ENCODE assay signal across 19 cellular contexts in the genomic region with DNA sequence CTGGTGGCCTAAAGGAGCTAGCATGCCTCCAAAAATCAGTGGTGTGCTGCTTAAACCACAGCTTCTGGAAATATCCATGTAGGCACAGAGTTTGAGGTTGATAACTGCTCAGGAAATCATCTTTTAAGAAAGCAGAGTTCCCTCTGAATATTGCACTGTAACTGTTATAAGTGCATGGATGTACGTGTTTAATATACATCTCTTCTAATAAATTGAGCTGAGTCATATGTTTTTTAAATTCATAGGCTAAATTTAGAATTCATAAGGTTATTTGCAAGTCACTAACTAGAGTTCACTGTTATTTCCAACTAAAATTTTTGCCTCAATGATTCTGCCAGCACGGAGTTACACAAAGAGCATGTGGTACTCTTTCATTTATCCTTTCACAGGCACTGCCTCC.
DNase-seq lines count a peak whose midpoint lies in the region; ATAC-seq and TF ChIP-seq lines count a peak whose summit lies in the region.
"Had no signal": no experiment of that assay in that cellular context is flagged by ENCODE, and none has a peak within 500 bp of the region (broad histone marks: within the 10 kb centered on the region; RNA-seq: fewer than 3 reads in every experiment).

No MANE protein-coding gene starts in this region.

- H3K27ac Mint-ChIP-seq in activated CD8-positive, alpha-beta T cell treated with anti-CD3 and anti-CD28 coated beads, Interleukin-2, amount 10 ng/mL, durations not matched to agents 7 days and 5 days, result no peak overlapping the region

- no peaks in the 10 kb centered on the region for H3K4me1 Mint-ChIP-seq in activated CD8-positive, alpha-beta T cell treated with anti-CD3 and anti-CD28 coated beads, Interleukin-2, amount 10 ng/mL, durations not matched to agents 7 days and 5 days (ENCODE audit: low read depth)

- DNase-seq in EH (ENCODE audit: low read depth), result peak; percentile 24
- peak; percentile 26 for DNase-seq in SK-N-MC (ENCODE audit: low read depth, low spot score)
- DNase-seq in fibroblast of gingiva (ENCODE audit: low read depth), result peak; percentile 9
- no peak for DNase-seq in NCI-H2081 treated with DMSO at 0.1 percent for 48 hours (lab: John Stamatoyannopoulos, UW)
- no peak for DNase-seq in activated CD8-positive, alpha-beta T cell treated with anti-CD3 and anti-CD28 coated beads, Interleukin-2, amount 10 ng/mL, durations not matched to agents 7 days and 5 days
- no peak for DNase-seq in NCI-H345 (lab: John Stamatoyannopoulos, UW)
- no peak for DNase-seq in spleen
- DNase-seq: ACHN, AML-193, COR-L47, DMS153, H7, NCI-H187 treated with DMSO at 0.1 percent for 48 hours, NCI-H2171, NCI-H510A, Peyer's patch had no signal

- peak overlapping the region; percentile 76 for H3K4me3 ChIP-seq in SK-N-MC
- peak overlapping the region; percentile 17 for H3K4me3 ChIP-seq in neuron (ENCODE audit: low read length)
- no peak overlapping the region for H3K4me3 ChIP-seq in spleen
- H3K4me3 ChIP-seq: Peyer's patch had no signal

- POLR2A ChIA-PET in activated CD8-positive, alpha-beta T cell treated with anti-CD3 and anti-CD28 coated beads, Interleukin-2, amount 10 ng/mL, durations not matched to agents 7 days and 5 days (lab: Charles Lee), result no interaction called here

- no peaks in the 10 kb centered on the region for H3K27me3 Mint-ChIP-seq in activated CD8-positive, alpha-beta T cell treated with anti-CD3 and anti-CD28 coated beads, Interleukin-2, amount 10 ng/mL, durations not matched to agents 7 days and 5 days (ENCODE audit: low read depth)

- WGBS in spleen, 5 donors, result 68 to 89% (median 80%) methylated on average over 2 of the region's 2 CpGs

- no peaks in the 10 kb centered on the region for H3K27me3 ChIP-seq in neuron (ENCODE audit: insufficient read depth, low read length)
- no peaks in the 10 kb centered on the region for H3K27me3 ChIP-seq in spleen (replicated peaks in 1 of 7)
- H3K27me3 ChIP-seq: Peyer's patch had no signal

- no peak overlapping the region for H3K4me3 Mint-ChIP-seq in activated CD8-positive, alpha-beta T cell treated with anti-CD3 and anti-CD28 coated beads, Interleukin-2, amount 10 ng/mL, durations not matched to agents 7 days and 5 days

- H3K9ac ChIP-seq in SK-N-MC (ENCODE audit: insufficient read length), result peak overlapping the region; percentile 70

- H3K4me1 ChIP-seq in neuron (ENCODE audit: insufficient read depth, low read length) (peaks cover 31% of the 10 kb centered on the region), spleen (no peaks in the 10 kb centered on the region)
- H3K4me1 ChIP-seq: Peyer's patch had no signal

- CTCF ChIA-PET in activated CD8-positive, alpha-beta T cell treated with anti-CD3 and anti-CD28 coated beads, Interleukin-2, amount 10 ng/mL, durations not matched to agents 7 days and 5 days (lab: Charles Lee), result interaction anchor here (1.6 to 2.1 kb wide), 2 partner anchors 37 to 288 kb away, joined by 5 read pairs; no protein-coding TSS in a partner anchor

- TF ChIP-seq POLR2A in spleen (IDR thresholded peaks at IDR 0.05), result no peak

- H3K36me3 ChIP-seq in SK-N-MC (ENCODE audit: insufficient read depth, low read length), result peaks cover 15% of the 10 kb centered on the region; the same call in 1 of the 2 replicates
- H3K36me3 ChIP-seq in neuron (ENCODE audit: insufficient read depth, low read length), result no peaks in the 10 kb centered on the region
- no peaks in the 10 kb centered on the region for H3K36me3 ChIP-seq in spleen
- H3K36me3 ChIP-seq: Peyer's patch had no signal

- H3K9me3 Mint-ChIP-seq in activated CD8-positive, alpha-beta T cell treated with anti-CD3 and anti-CD28 coated beads, Interleukin-2, amount 10 ng/mL, durations not matched to agents 7 days and 5 days (ENCODE audit: insufficient read depth), result peaks cover 7% of the 10 kb centered on the region

- no peaks in the 10 kb centered on the region for H3K36me3 Mint-ChIP-seq in activated CD8-positive, alpha-beta T cell treated with anti-CD3 and anti-CD28 coated beads, Interleukin-2, amount 10 ng/mL, durations not matched to agents 7 days and 5 days (ENCODE audit: low read depth)

- no peak for ATAC-seq in activated CD8-positive, alpha-beta T cell treated with anti-CD3 and anti-CD28 coated beads, Interleukin-2, amount 10 ng/mL, durations not matched to agents 7 days and 5 days
- ATAC-seq: Right ventricle myocardium inferior had no signal

- H3K9me3 ChIP-seq in SK-N-MC (ENCODE audit: low read depth, low read length), result no peaks in the 10 kb centered on the region
- no peaks in the 10 kb centered on the region for H3K9me3 ChIP-seq in neuron (ENCODE audit: low read length)
- peaks cover 0 to 13% (median 7%) of the 10 kb centered on the region in 8 donors for H3K9me3 ChIP-seq in spleen
- H3K9me3 ChIP-seq: Peyer's patch had no signal

- H3K27ac ChIP-seq in SK-N-MC (peak overlapping the region; percentile 98), spleen (no peak overlapping the region)
- H3K27ac ChIP-seq: HL-60, Peyer's patch had no signal

- intact Hi-C loops in spleen (cut with DNase I; ENCODE audit: low total_unique reads), result no loop called here

- peak overlapping the region; percentile 81 for H2AFZ ChIP-seq in neuron (ENCODE audit: low read depth, low read length)

- no peak for TF ChIP-seq CTCF in spleen (IDR thresholded peaks at IDR 0.05 in 8 of 11, conservative IDR thresholded peaks at IDR 0.05 in 3 of 11)

Comparison
In these comparisons a context has a peak if more than half of its experiments do, and no peak if none do; other contexts are left out.
1. DNase-seq: peak in EH (single experiment), SK-N-MC (single experiment) and fibroblast of gingiva (single experiment); none in NCI-H2081 treated with DMSO at 0.1 percent for 48 hours (single experiment), activated CD8-positive, alpha-beta T cell treated with anti-CD3 and anti-CD28 coated beads, Interleukin-2, amount 10 ng/mL, durations not matched to agents 7 days and 5 days (single experiment), NCI-H345 (single experiment) and spleen (single experiment).
2. H3K4me3 ChIP-seq: peak in SK-N-MC (single experiment) and neuron (single experiment); none in spleen (0 of 8).